ENCODE assay signal across 8 cellular contexts in genomic region chr14:99684356-99684952, GRCh38. TPM values are rescaled to one million over a fixed set of nuclear protein-coding genes. Genes with fewer than 3 reads are reported as not detected.
DNase-seq lines count a peak whose midpoint lies in the region; ATAC-seq and TF ChIP-seq lines count a peak whose summit lies in the region.

No MANE protein-coding gene starts in this region.

- H3K27ac ChIP-seq in BLaER1 (peak overlapping the region; percentile 62), HL-60 (replicated peaks) (no peak overlapping the region), prostate gland (peak overlapping the region; percentile 22 to 26)

- H3K36me3 ChIP-seq in BLaER1 (no peaks in the 10 kb centered on the region), prostate gland (no peaks in the 10 kb centered on the region)

- WGBS in prostate gland: 9% methylated on average over 25 of the region's 51 CpGs

- no peak for TF ChIP-seq POLR2A in prostate gland (IDR thresholded peaks at IDR 0.05)

- no peaks in the 10 kb centered on the region for H4K20me1 ChIP-seq in BLaER1

- intact Hi-C loops in prostate gland (cut with DNase I): loop anchor here (5.0 kb wide), 1 partner anchor 203 kb away; no protein-coding TSS in a partner anchor

- peaks cover 5% of the 10 kb centered on the region for H3K36me3 Mint-ChIP-seq in effector memory CD8-positive, alpha-beta T cell (ENCODE audit: insufficient read depth)

- ATAC-seq in GM19395 (IDR thresholded peaks at IDR 0.05; ENCODE audit: unreplicated experiment): peak; percentile 47
- peak; percentile 23 for ATAC-seq in effector memory CD8-positive, alpha-beta T cell (replicated peaks)

- CTCF ChIA-PET in GM10248 (lab: Yijun Ruan, JAX): interaction anchor here (0.6 to 2.2 kb wide), 11 partner anchors 14 to 202 kb away, joined by 3 to 8 read pairs (median 3); no protein-coding TSS in a partner anchor

- peaks cover 59% of the 10 kb centered on the region for H3K4me1 ChIP-seq in BLaER1
- H3K4me1 ChIP-seq in prostate gland (replicated peaks): peaks cover 7% of the 10 kb centered on the region

- H3K27ac Mint-ChIP-seq in effector memory CD8-positive, alpha-beta T cell: no peak overlapping the region

- H3K4me3 ChIP-seq in BLaER1 (peak overlapping the region; percentile 72), HL-60 (replicated peaks; ENCODE audit: insufficient read depth, low read length) (peak overlapping the region; percentile 49), prostate gland (peak overlapping the region; percentile 62 to 78)

- no peaks in the 10 kb centered on the region for H3K9me3 Mint-ChIP-seq in effector memory CD8-positive, alpha-beta T cell

- peaks cover 17 to 19% of the 10 kb centered on the region in 2 donors for H3K4me1 Mint-ChIP-seq in effector memory CD8-positive, alpha-beta T cell (ENCODE audit: low read depth in 2 of 2)

- no peaks in the 10 kb centered on the region for H3K9me3 ChIP-seq in BLaER1
- no peaks in the 10 kb centered on the region for H3K9me3 ChIP-seq in prostate gland

- H3K4me3 Mint-ChIP-seq in effector memory CD8-positive, alpha-beta T cell: no peak overlapping the region

- H3K4me2 ChIP-seq in BLaER1: peak overlapping the region; percentile 91

- POLR2A ChIA-PET in GM10248 (lab: Yijun Ruan, JAX): interaction anchor here (1.0 kb wide), 1 partner anchor 204 kb away, joined by 6 read pairs; the partner anchor contains the start of genes CCNK and SETD3

- H3K27me3 Mint-ChIP-seq in effector memory CD8-positive, alpha-beta T cell: peaks cover 18 to 30% of the 10 kb centered on the region in 2 donors

- H3K27me3 ChIP-seq in BLaER1: no peaks in the 10 kb centered on the region
- peaks cover 13% of the 10 kb centered on the region for H3K27me3 ChIP-seq in HL-60 (ENCODE audit: insufficient read depth, poor library complexity, severe bottlenecking)
- H3K27me3 ChIP-seq in prostate gland (replicated peaks; ENCODE audit: insufficient read depth): no peaks in the 10 kb centered on the region

- H3K9ac ChIP-seq in BLaER1: peak overlapping the region; percentile 68

- TF ChIP-seq CTCF in HL-60 (IDR thresholded peaks at IDR 0.05; ENCODE audit: insufficient read depth, low read length): no peak
- no peak for TF ChIP-seq CTCF in prostate gland (IDR thresholded peaks at IDR 0.05)
- no peak for TF ChIP-seq CTCF in GM10248 (IDR thresholded peaks at IDR 0.05; ENCODE audit: control extremely low read depth, extremely low read depth, low read depth, missing control alignments)

- DNase-seq in HL-60 (ENCODE audit: low read depth in 1 of 2, low spot score in 1 of 2): no peak
- DNase-seq in effector memory CD8-positive, alpha-beta T cell: no peak
- no peak for DNase-seq in prostate gland (ENCODE audit: low spot score)
- no peak for DNase-seq in NCI-H2196 treated with DMSO at 0.1 percent for 48 hours (lab: John Stamatoyannopoulos, UW; ENCODE audit: unreplicated experiment)
- DNase-seq in cortex of kidney (lab: John Stamatoyannopoulos, UW): no peak
- no peak for DNase-seq in GM10248 (ENCODE audit: extremely low spot score)

RNA-seq across cellular contexts. Expression of gene CYP46A1, which starts 0.4 kb away (rescaled TPM):
- total RNA-seq in prostate gland: 1 to 10 TPM in 1 of 2 donors, under 1 TPM in 1; 0.46 to 6.5 TPM

RNA-seq across cellular contexts. Expression of gene HHIPL1, which starts 39.5 kb away (rescaled TPM):
- total RNA-seq in prostate gland: 1 to 10 TPM; 2.8 to 4.5 TPM
